Comparison of ENCODE assay signal across 8 cellular contexts in the genomic region with DNA sequence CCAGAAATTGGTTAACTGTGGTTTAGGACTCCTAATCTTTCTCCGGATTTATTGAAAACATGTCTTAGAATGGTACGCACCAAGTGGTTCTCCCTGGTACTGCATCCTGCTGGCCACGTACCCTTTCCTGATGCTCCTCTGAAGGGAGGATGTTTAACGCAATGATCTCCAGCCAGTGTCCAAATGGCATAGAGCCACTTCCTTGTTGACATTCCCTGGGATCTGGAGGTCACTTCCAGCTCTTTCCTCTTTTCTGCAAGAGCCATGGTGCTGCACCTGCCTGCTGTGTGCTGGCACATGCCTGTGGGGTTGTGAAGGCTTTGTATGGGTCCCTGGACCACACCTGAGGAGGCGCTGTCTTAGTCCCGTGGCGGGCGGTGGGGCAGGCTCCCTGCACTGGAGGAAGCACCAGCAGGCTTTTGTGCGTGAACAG. TPM values are rescaled to one million over a fixed set of nuclear protein-coding genes. Genes with fewer than 3 reads are reported as not detected.
DNase-seq lines count a peak whose midpoint lies in the region; ATAC-seq and TF ChIP-seq lines count a peak whose summit lies in the region.

No MANE protein-coding gene starts in this region.

- peaks cover 27% of the 10 kb centered on the region for H3K36me3 ChIP-seq in DOHH2 (ENCODE audit: control insufficient read depth, low read length)

- peaks cover 22% of the 10 kb centered on the region for H3F3A ChIP-seq in DOHH2 (ENCODE audit: control insufficient read depth, insufficient read depth)

- ATAC-seq in HG02763 (IDR thresholded peaks at IDR 0.05; ENCODE audit: unreplicated experiment), result no peak

- no peak overlapping the region for H3K4me3 Mint-ChIP-seq in osteocyte (ENCODE audit: unreplicated experiment)

- H3K27ac ChIP-seq in DOHH2 (ENCODE audit: low read depth, low read length), result peak overlapping the region; percentile 90

- H4K20me1 ChIP-seq in DOHH2 (ENCODE audit: control insufficient read depth, insufficient read depth, low read depth, low read length), result 0 out of 2 replicates have a peak, but pooled peaks cover 3% of the 10 kb centered on the region

- H3K4me1 Mint-ChIP-seq in osteocyte (ENCODE audit: unreplicated experiment), result peaks cover 54% of the 10 kb centered on the region

- peak overlapping the region; percentile 47 for H3K4me3 ChIP-seq in DOHH2 (ENCODE audit: low read length)
- no peak overlapping the region for H3K4me3 ChIP-seq in NB4 (ENCODE audit: low read depth, low read length)
- no peak overlapping the region for H3K4me3 ChIP-seq in choroid plexus epithelial cell (ENCODE audit: low read depth, low read length)

- peaks cover 84% of the 10 kb centered on the region for H3K79me2 ChIP-seq in DOHH2 (ENCODE audit: control insufficient read depth, low read length)

- H3K9me2 ChIP-seq in DOHH2 (replicated peaks; ENCODE audit: control insufficient read depth, low read length), result no peaks in the 10 kb centered on the region

- no peaks in the 10 kb centered on the region for H3K27me3 Mint-ChIP-seq in osteocyte (ENCODE audit: unreplicated experiment)

- H3K4me1 ChIP-seq in DOHH2 (ENCODE audit: control insufficient read depth, low read length), result peaks cover 94% of the 10 kb centered on the region

- DNase-seq in NB4 (ENCODE audit: low read depth) (peak; percentile 26), choroid plexus epithelial cell (ENCODE audit: low read depth) (peak; percentile 57), osteocyte (ENCODE audit: extremely low spot score, unreplicated experiment) (no peak), iPS-NIHi11 (ENCODE audit: low spot score) (no peak), GM19238 (ENCODE audit: insufficient read length, low spot score) (no peak)
- DNase-seq in stimulated activated naive CD4-positive, alpha-beta T cell (lab: John Stamatoyannopoulos, UW), result no peak

- peaks cover 7% of the 10 kb centered on the region for H3K36me3 Mint-ChIP-seq in osteocyte (ENCODE audit: unreplicated experiment)

- TF ChIP-seq CTCF in DOHH2 (IDR thresholded peaks at IDR 0.05; ENCODE audit: low read depth, low read length, poor library complexity, severe bottlenecking) (peak; percentile 77), NB4 (IDR thresholded peaks at IDR 0.05; ENCODE audit: low read depth, low read length) (peak; percentile 45), choroid plexus epithelial cell (conservative IDR thresholded peaks at IDR 0.05; ENCODE audit: low read depth, low read length) (peak; percentile 71), osteocyte (IDR thresholded peaks at IDR 0.05) (peak; percentile 52)

- H3K27ac Mint-ChIP-seq in osteocyte (ENCODE audit: unreplicated experiment), result peak overlapping the region; percentile 14

- no peaks in the 10 kb centered on the region for H3K9me3 ChIP-seq in DOHH2 (ENCODE audit: control insufficient read depth, insufficient read depth, low read length)

- peak overlapping the region; percentile 69 for H3K4me2 ChIP-seq in DOHH2 (ENCODE audit: low read length)

- no peaks in the 10 kb centered on the region for H3K9me3 Mint-ChIP-seq in osteocyte (ENCODE audit: unreplicated experiment)

- TF ChIP-seq POLR2A in NB4 (IDR thresholded peaks at IDR 0.05; ENCODE audit: extremely low read depth, insufficient read length), result no peak

- no peaks in the 10 kb centered on the region for H3K27me3 ChIP-seq in DOHH2 (ENCODE audit: control insufficient read depth, low read length)

RNA-seq across cellular contexts. Expression of a gene that starts 53.9 kb away (rescaled TPM):
- total RNA-seq in osteocyte, result 149 TPM in 2 replicates

Comparison
In these comparisons a context has a peak if more than half of its experiments do, and no peak if none do; other contexts are left out.
1. DNase-seq: peak in NB4 (single experiment) and choroid plexus epithelial cell (single experiment); none in osteocyte (single experiment), stimulated activated naive CD4-positive, alpha-beta T cell (0 of 6), iPS-NIHi11 (single experiment) and GM19238 (single experiment).
2. Peak in every context shown above with its lines, with median percentiles within 50 percentile points of each other: CTCF ChIP-seq.